In the genomic region with DNA sequence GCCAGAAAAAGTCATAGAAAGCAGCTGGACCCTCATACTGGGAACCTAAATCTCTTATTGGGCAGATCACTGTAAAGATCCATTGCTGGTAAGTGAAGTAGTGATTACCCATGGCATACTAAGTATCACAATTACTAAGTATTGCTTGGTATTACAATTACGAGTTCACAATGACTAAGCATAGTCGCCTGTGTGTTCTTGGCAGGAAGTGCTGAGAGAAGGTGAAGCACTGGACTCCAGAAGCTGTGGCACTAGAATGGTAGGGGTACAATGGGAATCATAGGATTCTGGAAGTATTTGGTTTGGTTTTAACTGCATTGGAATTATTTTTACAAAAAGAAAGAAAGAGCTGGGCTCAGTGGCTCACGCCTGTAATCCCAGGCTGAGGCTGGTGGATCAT, we compare ENCODE assay signal across 21 cellular contexts. TPM values are rescaled to one million over a fixed set of nuclear protein-coding genes. Genes with fewer than 3 reads are reported as not detected.
DNase-seq lines count a peak whose midpoint lies in the region; ATAC-seq and TF ChIP-seq lines count a peak whose summit lies in the region.
"Had no signal": no experiment of that assay in that cellular context is flagged by ENCODE, and none has a peak within 500 bp of the region (broad histone marks: within the 10 kb centered on the region; RNA-seq: fewer than 3 reads in every experiment).

No MANE protein-coding gene starts in this region.

- peak overlapping the region; percentile 76 for H3K27ac Mint-ChIP-seq in T-helper 2 cell treated with Interferon-gamma antibody and Interleukin-4, amounts not matched to agents 5 μg/mL and 100 μg/mL, for 36 hours
- peak overlapping the region; percentile 71 for H3K27ac Mint-ChIP-seq in activated naive CD8-positive, alpha-beta T cell treated with anti-CD3 and anti-CD28 coated beads, Interleukin-2, amount 50 U/mL, for 24 hours

- peak; percentile 30 for DNase-seq in activated CD4-positive, alpha-beta T cell treated with anti-CD3 and anti-CD28 coated beads for 48 hours
- no peak for DNase-seq in activated CD4-positive, alpha-beta T cell treated with anti-CD3 and anti-CD28 coated beads for 4 hours
- peak; percentile 33 for DNase-seq in GM13977 (ENCODE audit: low spot score)
- peak; percentile 19 for DNase-seq in T-helper 2 cell treated with Interferon-gamma antibody and Interleukin-4, amounts not matched to agents 5 μg/mL and 100 μg/mL, for 36 hours (ENCODE audit: low spot score)
- no peak for DNase-seq in activated naive CD8-positive, alpha-beta T cell treated with anti-CD3 and anti-CD28 coated beads, Interleukin-2, amount 50 U/mL, for 24 hours
- DNase-seq in heart left ventricle = no peak
- DNase-seq in AG20443 (ENCODE audit: low spot score) = no peak
- DNase-seq: activated effector memory CD4-positive, alpha-beta T cell treated with anti-CD3 and anti-CD28 coated beads, Interleukin-2, amount 50 U/mL, for 16 hours; CD4-positive, alpha-beta memory T cell; DND-41; KG1; left colon; NCI-H1694; NCI-H446 treated with DMSO at 0.1 percent for 48 hours; spleen; tibial artery had no signal

- ATAC-seq in activated naive CD8-positive, alpha-beta T cell treated with anti-CD3 and anti-CD28 coated beads, Interleukin-2, amount 50 U/mL, for 24 hours = peak; percentile 63
- no peak for ATAC-seq in GM21423 (IDR thresholded peaks at IDR 0.05; ENCODE audit: unreplicated experiment)
- ATAC-seq in heart left ventricle = no peak
- ATAC-seq: left colon had no signal

- H3K36me3 Mint-ChIP-seq in T-helper 2 cell treated with Interferon-gamma antibody and Interleukin-4, amounts not matched to agents 5 μg/mL and 100 μg/mL, for 36 hours (ENCODE audit: low read depth) = no peaks in the 10 kb centered on the region
- no peaks in the 10 kb centered on the region for H3K36me3 Mint-ChIP-seq in activated naive CD8-positive, alpha-beta T cell treated with anti-CD3 and anti-CD28 coated beads, Interleukin-2, amount 50 U/mL, for 24 hours (ENCODE audit: low read depth)
- H3K36me3 Mint-ChIP-seq: CD4-positive, alpha-beta memory T cell had no signal

- H3K4me3 ChIP-seq in heart left ventricle = no peak overlapping the region
- H3K4me3 ChIP-seq: spleen, tibial artery had no signal

- peaks cover 0 to 30% (median 13%) of the 10 kb centered on the region in 12 donors for H3K4me1 ChIP-seq in heart left ventricle

- in situ Hi-C loops in GM13977 (cut with MboI; ENCODE audit: low pct_unique_long_range_greater_than_20kb, low sequenced_read_pairs, unreplicated experiment) = loop anchor here (10.0 kb wide), 1 partner anchor 109 kb away; no protein-coding TSS in a partner anchor

- intact Hi-C loops in heart left ventricle (cut with DNase I) = no loop called here

- WGBS in heart left ventricle, 4 donors = 60 to 81% (median 69%) methylated on average over 3 of the region's 3 CpGs

- H3K27ac ChIP-seq in heart left ventricle = no peak overlapping the region
- H3K27ac ChIP-seq: HL-60, spleen, tibial artery had no signal

- no peak for TF ChIP-seq POLR2A in heart left ventricle (IDR thresholded peaks at IDR 0.05)

- peak overlapping the region; percentile 30 for H3K4me3 Mint-ChIP-seq in T-helper 2 cell treated with Interferon-gamma antibody and Interleukin-4, amounts not matched to agents 5 μg/mL and 100 μg/mL, for 36 hours
- peak overlapping the region; percentile 2 for H3K4me3 Mint-ChIP-seq in activated naive CD8-positive, alpha-beta T cell treated with anti-CD3 and anti-CD28 coated beads, Interleukin-2, amount 50 U/mL, for 24 hours
- H3K4me3 Mint-ChIP-seq: CD4-positive, alpha-beta memory T cell had no signal

- no peaks in the 10 kb centered on the region for H3K36me3 ChIP-seq in heart left ventricle
- H3K36me3 ChIP-seq: spleen, tibial artery had no signal

- H3K27me3 ChIP-seq in heart left ventricle = peaks cover 0 to 4% (median 0%) of the 10 kb centered on the region in 9 donors

- peaks cover 4% of the 10 kb centered on the region for H3K27me3 Mint-ChIP-seq in T-helper 2 cell treated with Interferon-gamma antibody and Interleukin-4, amounts not matched to agents 5 μg/mL and 100 μg/mL, for 36 hours (ENCODE audit: low read depth)
- H3K27me3 Mint-ChIP-seq in activated naive CD8-positive, alpha-beta T cell treated with anti-CD3 and anti-CD28 coated beads, Interleukin-2, amount 50 U/mL, for 24 hours = peaks cover 8% of the 10 kb centered on the region

- H3K9me3 ChIP-seq in heart left ventricle = no peaks in the 10 kb centered on the region
- H3K9me3 ChIP-seq: tibial artery had no signal

- TF ChIP-seq CTCF in GM13977 (IDR thresholded peaks at IDR 0.05; ENCODE audit: extremely low read depth, insufficient read depth, missing control alignments) = no peak
- no peak for TF ChIP-seq CTCF in heart left ventricle (IDR thresholded peaks at IDR 0.05)

- H3K4me1 Mint-ChIP-seq in T-helper 2 cell treated with Interferon-gamma antibody and Interleukin-4, amounts not matched to agents 5 μg/mL and 100 μg/mL, for 36 hours (ENCODE audit: low read depth) = peaks cover 47% of the 10 kb centered on the region
- H3K4me1 Mint-ChIP-seq in activated naive CD8-positive, alpha-beta T cell treated with anti-CD3 and anti-CD28 coated beads, Interleukin-2, amount 50 U/mL, for 24 hours = peaks cover 38% of the 10 kb centered on the region

- no peaks in the 10 kb centered on the region for H3K9me3 Mint-ChIP-seq in T-helper 2 cell treated with Interferon-gamma antibody and Interleukin-4, amounts not matched to agents 5 μg/mL and 100 μg/mL, for 36 hours
- no peaks in the 10 kb centered on the region for H3K9me3 Mint-ChIP-seq in activated naive CD8-positive, alpha-beta T cell treated with anti-CD3 and anti-CD28 coated beads, Interleukin-2, amount 50 U/mL, for 24 hours

RNA-seq across cellular contexts. Expression of a gene that starts 20.3 kb away (rescaled TPM):
- not detected for total RNA-seq in heart left ventricle
- polyA plus RNA-seq in heart left ventricle = not detected
- total RNA-seq: A673; CD4-positive, alpha-beta memory T cell; fibroblast of villous mesenchyme; left colon; SK-MEL-5; spleen had no signal
- polyA plus RNA-seq: CD4-positive, alpha-beta memory T cell; spleen had no signal

RNA-seq across cellular contexts. Expression of a gene that starts 28.3 kb away (rescaled TPM):
- total RNA-seq in heart left ventricle = not detected
- not detected for polyA plus RNA-seq in heart left ventricle
- total RNA-seq: A673; CD4-positive, alpha-beta memory T cell; fibroblast of villous mesenchyme; left colon; SK-MEL-5; spleen had no signal
- polyA plus RNA-seq: spleen had no signal

Comparison
In these comparisons a context has a peak if more than half of its experiments do, and no peak if none do; other contexts are left out.
1. DNase-seq: peak in activated CD4-positive, alpha-beta T cell treated with anti-CD3 and anti-CD28 coated beads for 48 hours (single experiment), GM13977 (single experiment) and T-helper 2 cell treated with Interferon-gamma antibody and Interleukin-4, amounts not matched to agents 5 μg/mL and 100 μg/mL, for 36 hours (single experiment); none in activated CD4-positive, alpha-beta T cell treated with anti-CD3 and anti-CD28 coated beads for 4 hours (0 of 2), activated naive CD8-positive, alpha-beta T cell treated with anti-CD3 and anti-CD28 coated beads, Interleukin-2, amount 50 U/mL, for 24 hours (single experiment), heart left ventricle (0 of 5) and AG20443 (single experiment).